Comparison of ENCODE assay signal across 8 cellular contexts in the genomic region with DNA sequence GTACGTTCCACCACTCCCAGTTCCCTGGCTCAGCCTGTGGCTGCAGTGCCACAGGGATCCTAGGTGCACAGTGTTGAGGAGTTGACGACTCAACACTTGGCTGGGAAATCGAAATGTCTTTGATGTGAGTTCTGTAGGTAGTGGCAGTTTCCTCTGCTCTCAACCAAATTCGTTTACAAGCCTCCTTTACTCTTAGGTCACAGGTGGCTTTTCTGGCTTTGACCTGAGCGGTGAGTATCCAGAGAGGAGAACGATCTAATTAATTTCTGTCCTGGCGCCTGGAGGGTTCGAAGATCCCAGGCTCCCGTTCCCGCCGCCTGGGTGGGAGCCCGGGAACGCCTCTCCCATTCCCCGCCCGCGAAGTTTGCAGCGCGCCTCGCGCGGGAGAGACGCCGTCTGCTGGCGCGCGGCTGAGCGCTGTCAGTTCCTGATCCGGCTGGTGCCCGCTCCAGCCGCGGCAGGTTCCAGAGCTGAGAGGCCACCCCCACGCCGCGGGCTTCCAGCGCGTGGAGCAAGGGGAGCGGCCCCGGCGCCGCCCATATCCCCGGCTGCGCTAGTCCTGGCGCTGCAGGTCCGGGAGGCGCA. TPM values are rescaled to one million over a fixed set of nuclear protein-coding genes. Genes with fewer than 3 reads are reported as not detected.
DNase-seq lines count a peak whose midpoint lies in the region; ATAC-seq and TF ChIP-seq lines count a peak whose summit lies in the region.

Gene LAMA3 (plus strand): TSS at position 423 of the 585 bp plus-strand sequence. CDS start 231 bp downstream, outside the sequence.

- no peaks in the 10 kb centered on the region for H3K9me1 ChIP-seq in IMR-90 (ENCODE audit: insufficient read depth, low read length)

- H3K4ac ChIP-seq in IMR-90 (ENCODE audit: low read depth, low read length) = no peak within 1 kb of the TSS

- peaks cover 68% of the 10 kb centered on the region for H3K27me3 Mint-ChIP-seq in central memory CD8-positive, alpha-beta T cell

- peak within 1 kb of the TSS; percentile 40 for H3K4me3 ChIP-seq in IMR-90 (ENCODE audit: insufficient read depth, low read depth, low read length)

- H2AK9ac ChIP-seq in IMR-90 (replicated peaks; ENCODE audit: low read depth, low read length, poor library complexity) = no peak within 1 kb of the TSS

- peak within 1 kb of the TSS; percentile 57 for H3K4me3 Mint-ChIP-seq in central memory CD8-positive, alpha-beta T cell

- H3K9me3 ChIP-seq in IMR-90 (ENCODE audit: control insufficient read depth, insufficient read depth, low read length) = peaks cover 3% of the 10 kb centered on the region

- H3K36me3 Mint-ChIP-seq in central memory CD8-positive, alpha-beta T cell (ENCODE audit: insufficient read depth) = peaks cover 3% of the 10 kb centered on the region

- peak within 1 kb of the TSS; percentile 92 for H3K4me2 ChIP-seq in IMR-90 (ENCODE audit: low read depth, low read length)

- no peak within 1 kb of the TSS for H2BK15ac ChIP-seq in IMR-90 (ENCODE audit: low read depth, low read length)

- peak; percentile 66 for DNase-seq in EL
- DNase-seq in IMR-90 = peak; percentile 11
- DNase-seq in T1000 (lab: John Stamatoyannopoulos, UW) = peak; percentile 49
- DNase-seq in central memory CD8-positive, alpha-beta T cell (ENCODE audit: low spot score in 2 of 2) = no peak
- DNase-seq in kidney tubule cell (ENCODE audit: low spot score) = peak; percentile 77
- peak; percentile 22 to 45 for DNase-seq in stimulated activated CD4-positive, alpha-beta T cell treated with anti-CD3 and anti-CD28 coated beads, Interleukin-2, amount 100 ng/mL, for 24 hours
- no peak for DNase-seq in globus pallidus (ENCODE audit: low spot score)

- no peak within 1 kb of the TSS for H2BK5ac ChIP-seq in IMR-90 (ENCODE audit: low read depth, low read length, poor library complexity, severe bottlenecking)

- no peak within 1 kb of the TSS for H3K18ac ChIP-seq in IMR-90 (ENCODE audit: low read depth, low read length)

- no peak within 1 kb of the TSS for H2BK20ac ChIP-seq in IMR-90 (ENCODE audit: low read depth, low read length)

- H3K4me1 ChIP-seq in IMR-90 (ENCODE audit: control insufficient read depth, insufficient read depth, low read length) = peaks cover 3% of the 10 kb centered on the region; the same call in 1 of the 2 replicates

- intact Hi-C loops in IMR-90 (cut with micrococcal nuclease) = no loop called here

- no peak within 1 kb of the TSS; the same call in 1 of the 2 replicates for H3K27ac ChIP-seq in IMR-90 (ENCODE audit: insufficient read depth, low read length)

- H3K4me1 Mint-ChIP-seq in central memory CD8-positive, alpha-beta T cell = peaks cover 4% of the 10 kb centered on the region

- no peaks in the 10 kb centered on the region for H3K9me3 Mint-ChIP-seq in central memory CD8-positive, alpha-beta T cell

- peak within 1 kb of the TSS; percentile 53; the same call in 1 of the 2 replicates for H3K23ac ChIP-seq in IMR-90 (ENCODE audit: low read depth, low read length)

- H3K27me3 ChIP-seq in IMR-90 (ENCODE audit: control insufficient read depth, insufficient read depth, low read length) = peaks cover 38% of the 10 kb centered on the region

- H3K36me3 ChIP-seq in IMR-90 (ENCODE audit: control insufficient read depth, insufficient read depth, low read length) = no peaks in the 10 kb centered on the region

- no peak within 1 kb of the TSS for H4K91ac ChIP-seq in IMR-90 (ENCODE audit: insufficient read depth, low read depth, low read length)

- POLR2A ChIA-PET in IMR-90 (lab: Charles Lee; ENCODE audit: unreplicated experiment) = no interaction called here

- no peak within 1 kb of the TSS for H2BK120ac ChIP-seq in IMR-90 (ENCODE audit: low read depth, low read length)

- TF ChIP-seq RAD21 in IMR-90 (IDR thresholded peaks at IDR 0.05; ENCODE audit: low read length) = no peak

- peak within 1 kb of the TSS; percentile 46 for H2AFZ ChIP-seq in IMR-90 (replicated peaks; ENCODE audit: low read length, poor library complexity)

- H3K14ac ChIP-seq in IMR-90 (replicated peaks; ENCODE audit: low read depth, low read length) = no peak within 1 kb of the TSS

- in situ Hi-C loops in IMR-90 (cut with MboI; ENCODE audit: low sequenced_read_pairs) = no loop called here

- no peak for TF ChIP-seq POLR2A in IMR-90 (IDR thresholded peaks at IDR 0.05; ENCODE audit: low read depth, low read length)

- H4K20me1 ChIP-seq in IMR-90 (ENCODE audit: insufficient read depth, low read length) = 0 out of 2 replicates have a peak, but pooled peaks cover 4% of the 10 kb centered on the region

- no TSS peak for BruUV-seq in IMR-90 (replicated peaks; lab: Mats Ljungman, UMichigan)

- no peak within 1 kb of the TSS for H3K9ac ChIP-seq in IMR-90 (ENCODE audit: low read depth, low read length)

- TF ChIP-seq CTCF in IMR-90 (conservative IDR thresholded peaks at IDR 0.05; ENCODE audit: low read depth, low read length) = no peak; the same call in 1 of the 2 replicates

- no peak within 1 kb of the TSS; the same call in 1 of the 2 replicates for H2AK5ac ChIP-seq in IMR-90 (ENCODE audit: low read depth, low read length)

- H4K5ac ChIP-seq in IMR-90 (ENCODE audit: low read depth, low read length) = no peak within 1 kb of the TSS

- H4K8ac ChIP-seq in IMR-90 (ENCODE audit: low read depth in 2 of 2, low read length in 2 of 2) = no peak within 1 kb of the TSS

- CTCF ChIA-PET in IMR-90 (lab: Yijun Ruan, JAX) = interaction anchor here (0.6 kb wide), 1 partner anchor 54 kb away, joined by 4 read pairs; no protein-coding TSS in a partner anchor

- ATAC-seq in IMR-90 (ENCODE audit: low read depth) (peak; percentile 89), GM21619 (IDR thresholded peaks at IDR 0.05; ENCODE audit: unreplicated experiment) (no peak)
- ATAC-seq in central memory CD8-positive, alpha-beta T cell (replicated peaks; ENCODE audit: extremely low read depth, poor library complexity, severe bottlenecking) = peak; percentile 67

- no peak within 1 kb of the TSS for H3K27ac Mint-ChIP-seq in central memory CD8-positive, alpha-beta T cell (ENCODE audit: low read depth)

- no peaks in the 10 kb centered on the region for H3K79me1 ChIP-seq in IMR-90 (ENCODE audit: low read depth in 1 of 2, low read length in 2 of 2)

- H3K56ac ChIP-seq in IMR-90 (ENCODE audit: extremely low read depth, insufficient read depth, low read length) = no peak within 1 kb of the TSS

- WGBS in IMR-90 (ENCODE audit: extremely low coverage in 2 of 2, insufficient read length in 1 of 2), 2 experiments = 0% methylated on average over 19 of the region's 45 CpGs; no CpG with 5 or more reads in 1 of the 2 experiments

- dilution Hi-C loops in IMR-90 (cut with HindIII; ENCODE audit: low sequenced_read_pairs, unreplicated experiment) = no loop called here

TF ChIP-seq in IMR-90, 13 proteins besides CTCF, POLR2A, EP300 and RAD21:
- peak; percentile 21; the same call in 1 of the 2 replicates for TF ChIP-seq MXI1 (IDR thresholded peaks at IDR 0.05; ENCODE audit: borderline replicate concordance, low read depth, low read length)
- TF ChIP-seq SMC3 (IDR thresholded peaks at IDR 0.05; ENCODE audit: low read depth, low read length) = 0 out of 2 replicates have a peak, but pooled peaks have one; percentile 12
- TF ChIP-seq NFE2L2 (IDR thresholded peaks at IDR 0.05; ENCODE audit: low read depth, low read length) = no peak
TF ChIP-seq in IMR-90: peak in this region for 2.

RNA-seq across cellular contexts. Expression of gene LAMA3, which starts in this region (rescaled TPM):
- 0.18 and 0.28 TPM in 2 replicates for total RNA-seq in IMR-90 (2012; rRNA removed)
- 0.13 and 0.19 TPM in 2 replicates for polyA plus RNA-seq in IMR-90 (2012; rRNA removed)
- polyA plus RNA-seq in IMR-90 (2012; cell fraction: cytosol; rRNA removed) = 0.11 and 0.15 TPM in 2 replicates
- 0.33 and 0.57 TPM in 2 replicates for polyA plus RNA-seq in IMR-90 (2012; cell fraction: nucleus; rRNA removed; ENCODE audit: low replicate concordance)

Comparison
In these comparisons a context has a peak if more than half of its experiments do, and no peak if none do; other contexts are left out.
1. Peak in DNase-seq, ATAC-seq, H3K4me3 ChIP-seq and H3K4me2 ChIP-seq in IMR-90; RNA of the gene not detected or under 1 TPM.
2. DNase-seq: peak in EL (single experiment), T1000 (single experiment), kidney tubule cell (single experiment) and stimulated activated CD4-positive, alpha-beta T cell treated with anti-CD3 and anti-CD28 coated beads, Interleukin-2, amount 100 ng/mL, for 24 hours (2 of 2); none in central memory CD8-positive, alpha-beta T cell (0 of 2) and globus pallidus (single experiment).